Comparison of ENCODE assay signal across 11 cellular contexts in genomic region chr7:45035909-45036308, GRCh38. TPM values are rescaled to one million over a fixed set of nuclear protein-coding genes. Genes with fewer than 3 reads are reported as not detected.
DNase-seq lines count a peak whose midpoint lies in the region; ATAC-seq, FAIRE-seq and TF ChIP-seq lines count a peak whose summit lies in the region.
"Had no signal": no experiment of that assay in that cellular context is flagged by ENCODE, and none has a peak within 500 bp of the region (broad histone marks: within the 10 kb centered on the region; RNA-seq: fewer than 3 reads in every experiment).

No MANE protein-coding gene starts in this region.

- no peak for TF ChIP-seq RAD21 in K562 (CRISPR knock-in tag; conservative IDR thresholded peaks at IDR 0.05 in 1 of 2, IDR thresholded peaks at IDR 0.05 in 1 of 2)

- H3K36me3 ChIP-seq in K562 (ENCODE audit: control insufficient read depth, insufficient read depth, low read length): peaks cover 40% of the 10 kb centered on the region; the same call in 2 of the 3 replicates
- H3K36me3 ChIP-seq in neutrophil: peaks cover 80% of the 10 kb centered on the region

- H3K79me2 ChIP-seq in K562 (ENCODE audit: control insufficient read depth, insufficient read depth, low read length): peaks cover 59% of the 10 kb centered on the region

- CTCF ChIA-PET in K562 (lab: Yijun Ruan, JAX; ENCODE audit: low intra/inter-chr PET ratio): no interaction called here

- H3K9me1 ChIP-seq in K562 (ENCODE audit: control insufficient read depth, insufficient read depth, low read length): no peaks in the 10 kb centered on the region

- H3K4me3 ChIP-seq in K562 (no peak overlapping the region), neutrophil (ENCODE audit: low read depth in 1 of 2, low read length in 1 of 2) (no peak overlapping the region)

- TF ChIP-seq CTCF in K562 (IDR thresholded peaks at IDR 0.05 in 2 of 3, conservative IDR thresholded peaks at IDR 0.05 in 1 of 3; ENCODE audit: insufficient read depth in 2 of 3, low read depth in 1 of 3, low read length in 3 of 3) (no peak), neutrophil (IDR thresholded peaks at IDR 0.05) (no peak)

- peak; percentile 51 for FAIRE-seq in K562 (lab: Jason Lieb, UNC)

- H4K20me1 ChIP-seq in K562 (replicated peaks; ENCODE audit: control insufficient read depth, insufficient read depth, low read length): peaks cover 15% of the 10 kb centered on the region

- 64% methylated on average over 6 of the region's 6 CpGs for WGBS in K562 (ENCODE audit: insufficient coverage, low coverage, missing lambda C conversion rate)

- TF ChIP-seq POLR2A in K562 (conservative IDR thresholded peaks at IDR 0.05): no peak

- in situ Hi-C loops in K562 (cut with MboI): no loop called here

- no peak overlapping the region for H2AFZ ChIP-seq in K562 (ENCODE audit: low read depth, low read length)

- H3K9me3 ChIP-seq in K562 (replicated peaks; ENCODE audit: control insufficient read depth, insufficient read depth, low read depth, low read length) (no peaks in the 10 kb centered on the region), neutrophil (no peaks in the 10 kb centered on the region)

- DNase-seq in activated CD4-positive, alpha-beta T cell treated with anti-CD3 and anti-CD28 coated beads for 48 hours: peak; percentile 35
- no peak for DNase-seq in activated CD4-positive, alpha-beta T cell treated with anti-CD3 and anti-CD28 coated beads for 1 hour
- DNase-seq in NCI-H510A (lab: John Stamatoyannopoulos, UW): peak; percentile 61
- no peak for DNase-seq in K562 (ENCODE audit: extremely low read depth in 1 of 4, low spot score in 3 of 4)
- no peak for DNase-seq in putamen (ENCODE audit: low spot score)
- DNase-seq in stimulated activated naive CD4-positive, alpha-beta T cell treated with Interleukin-2 at 50 U/mL for 16 hours (lab: John Stamatoyannopoulos, UW): no peak
- DNase-seq: KG1, NCI-H524 had no signal

- peaks cover 0 to 3% of the 10 kb centered on the region in 2 experiments; a peak in 1 of 5 replicates for H3K4me1 ChIP-seq in K562 (replicated peaks in 1 of 2; ENCODE audit: control insufficient read depth in 2 of 2, insufficient read depth in 2 of 2, low read length in 2 of 2)
- peaks cover 21 to 55% of the 10 kb centered on the region in 2 experiments for H3K4me1 ChIP-seq in neutrophil (ENCODE audit: control insufficient read depth in 1 of 2, insufficient read depth in 1 of 2, low read depth in 1 of 2, low read length in 1 of 2)

- BruUV-seq in K562 (replicated peaks; lab: Mats Ljungman, UMichigan): no TSS peak

- POLR2A ChIA-PET in K562 (lab: Yijun Ruan, JAX): interaction anchor here (0.8 to 1.4 kb wide), 5 partner anchors 14 to 63 kb away, joined by 3 to 4 read pairs (median 4); no protein-coding TSS in a partner anchor

- H3K27ac ChIP-seq in K562 (ENCODE audit: extremely low read depth, low read depth, low read length) (no peak overlapping the region), neutrophil (peak overlapping the region; percentile 59)

- H3K4me2 ChIP-seq in K562 (ENCODE audit: insufficient read depth, low read length): no peak overlapping the region

- ATAC-seq in K562 (no peak), GM18858 (IDR thresholded peaks at IDR 0.05; ENCODE audit: unreplicated experiment) (no peak)
- ATAC-seq: HCT116 had no signal

- H3K9ac ChIP-seq in K562 (ENCODE audit: insufficient read depth in 1 of 2, low read depth in 2 of 2, low read length in 2 of 2): no peak overlapping the region; a peak in 1 of 4 replicates

- no peaks in the 10 kb centered on the region for H3K27me3 ChIP-seq in K562 (ENCODE audit: control insufficient read depth in 2 of 2, insufficient read depth in 2 of 2, low read length in 2 of 2)
- H3K27me3 ChIP-seq in neutrophil: no peaks in the 10 kb centered on the region

- intact Hi-C loops in K562 (cut with micrococcal nuclease): no loop called here

- no peak for TF ChIP-seq EP300 in K562 (IDR thresholded peaks at IDR 0.05; ENCODE audit: low read length)

TF ChIP-seq in K562, 482 proteins besides CTCF, POLR2A, EP300 and RAD21 (continues in another document):
- no peak for TF ChIP-seq GTF2B (IDR thresholded peaks at IDR 0.05; ENCODE audit: extremely low read depth, insufficient read length)
- TF ChIP-seq KDM2B (CRISPR knock-in tag; IDR thresholded peaks at IDR 0.05): no peak
- TF ChIP-seq ERF (CRISPR knock-in tag; IDR thresholded peaks at IDR 0.05): no peak
- TF ChIP-seq POLR2AphosphoS5 (IDR thresholded peaks at IDR 0.05; ENCODE audit: control insufficient read depth, insufficient read depth, low read depth, low read length): no peak
- TF ChIP-seq SRSF3 (IDR thresholded peaks at IDR 0.05; ENCODE audit: insufficient read depth, low read length): no peak

RNA-seq across cellular contexts. Expression of gene CCM2, which starts 35.9 kb away (rescaled TPM):
- 44.0 and 75.1 TPM in 2 replicates for total RNA-seq in K562 (2011; cell fraction: chromatin; rRNA removed; ENCODE audit: low replicate concordance)
- 40.9 and 43.2 TPM in 2 replicates for total RNA-seq in K562 (2011; cell fraction: nucleolus; rRNA removed)
- 50.7 and 64.6 TPM in 2 replicates for total RNA-seq in K562 (2011; cell fraction: nucleoplasm; rRNA removed)
- 38.6 and 46.5 TPM in 2 replicates for total RNA-seq in K562 (2014; rRNA removed)
- 9.5 and 12.4 TPM in 2 replicates for total RNA-seq in K562 (2014; rRNA removed; fragmentation: Illumina TruSeq; extraction: Trizol)
- 15.8 and 17.9 TPM in 2 replicates for total RNA-seq in K562 (2015; rRNA removed; fragmentation: Illumina TruSeq; extraction: Trizol)
- 33.9 and 35.2 TPM in 2 replicates for total RNA-seq in K562 (2021)
- 28.8 and 35.2 TPM in 2 replicates for polyA plus RNA-seq in K562 (2011; rRNA removed)
- 33.7 and 78.6 TPM in 2 replicates for polyA plus RNA-seq in K562 (2011; cell fraction: cytosol; rRNA removed)
- 40.1 and 81.8 TPM in 2 replicates for polyA plus RNA-seq in K562 (2011; cell fraction: nucleus; rRNA removed)
- polyA plus RNA-seq in K562 (2012): 28.0 and 45.2 TPM in 2 replicates
- polyA plus RNA-seq in K562 (2014; fragmentation: Illumina TruSeq; extraction: Trizol): 25.9 and 30.9 TPM in 2 replicates
- polyA plus RNA-seq in K562 (2014; fragmentation: Nextera tagmentation; extraction: Ambion mirVana): 1 to 10 TPM in 1 of 2 experiments, under 1 TPM in 1; 0.41 to 2.0 TPM
- polyA plus RNA-seq in K562 (2014; rRNA removed): 29.3 and 36.1 TPM in 2 replicates
- polyA minus RNA-seq in K562 (2011; rRNA and poly(A)+ RNA removed): 15.6 and 28.1 TPM in 2 replicates
- polyA minus RNA-seq in K562 (2011; cell fraction: cytosol; rRNA and poly(A)+ RNA removed): 27.2 and 30.5 TPM in 2 replicates
- polyA minus RNA-seq in K562 (2011; cell fraction: nucleus; rRNA and poly(A)+ RNA removed): 15.8 and 18.1 TPM in 2 replicates

RNA-seq across cellular contexts. Expression of gene NACAD, which starts 52.9 kb away (rescaled TPM):
- 0.11 and 0.79 TPM in 2 replicates for total RNA-seq in K562 (2011; cell fraction: chromatin; rRNA removed; ENCODE audit: low replicate concordance)
- under 0.01 TPM in 1 of 2 replicates, not detected in the other for total RNA-seq in K562 (2011; cell fraction: nucleolus; rRNA removed)
- 0.08 TPM in 1 of 2 replicates, not detected in the other for total RNA-seq in K562 (2011; cell fraction: nucleoplasm; rRNA removed)
- total RNA-seq in K562 (2014; rRNA removed) (under 0.01 TPM in 1 of 2 replicates, not detected in the other), K562 (2014; rRNA removed; fragmentation: Illumina TruSeq; extraction: Trizol) (not detected in 2 replicates), K562 (2015; rRNA removed; fragmentation: Illumina TruSeq; extraction: Trizol) (not detected in 2 replicates), K562 (2021) (0.02 and 0.04 TPM in 2 replicates)
- polyA plus RNA-seq in K562 (2011; rRNA removed) (0.01 and 0.03 TPM in 2 replicates), K562 (2014; fragmentation: Illumina TruSeq; extraction: Trizol) (0.01 and 0.03 TPM in 2 replicates), K562 (2014; fragmentation: Nextera tagmentation; extraction: Ambion mirVana) (not detected), K562 (2014; rRNA removed) (0.04 TPM in 1 of 2 replicates, not detected in the other)
- polyA plus RNA-seq in K562 (2011; cell fraction: cytosol; rRNA removed): 0.01 and 0.03 TPM in 2 replicates
- 0.06 and 0.16 TPM in 2 replicates for polyA plus RNA-seq in K562 (2011; cell fraction: nucleus; rRNA removed)
- 0.03 and 0.04 TPM in 2 replicates for polyA plus RNA-seq in K562 (2012)
- not detected in 2 replicates for polyA minus RNA-seq in K562 (2011; rRNA and poly(A)+ RNA removed)
- not detected in 2 replicates for polyA minus RNA-seq in K562 (2011; cell fraction: cytosol; rRNA and poly(A)+ RNA removed)
- polyA minus RNA-seq in K562 (2011; cell fraction: nucleus; rRNA and poly(A)+ RNA removed): 0.11 and 0.13 TPM in 2 replicates

RNA-seq across cellular contexts. Expression of gene MYO1G, which starts 57.1 kb away (rescaled TPM):
- 0.44 and 2.2 TPM in 2 replicates for total RNA-seq in K562 (2011; cell fraction: chromatin; rRNA removed; ENCODE audit: low replicate concordance)
- total RNA-seq in K562 (2011; cell fraction: nucleolus; rRNA removed): 1.2 and 1.3 TPM in 2 replicates
- 0.88 and 1.1 TPM in 2 replicates for total RNA-seq in K562 (2011; cell fraction: nucleoplasm; rRNA removed)
- total RNA-seq in K562 (2014; rRNA removed) (0.16 and 0.23 TPM in 2 replicates), K562 (2014; rRNA removed; fragmentation: Illumina TruSeq; extraction: Trizol) (0.06 and 0.11 TPM in 2 replicates), K562 (2015; rRNA removed; fragmentation: Illumina TruSeq; extraction: Trizol) (0.23 and 0.25 TPM in 2 replicates), K562 (2021) (0.62 and 0.72 TPM in 2 replicates)
- polyA plus RNA-seq in K562 (2011; rRNA removed) (0.08 and 0.10 TPM in 2 replicates), K562 (2014; fragmentation: Illumina TruSeq; extraction: Trizol) (0.04 and 0.26 TPM in 2 replicates), K562 (2014; fragmentation: Nextera tagmentation; extraction: Ambion mirVana) (under 1 TPM in 1 of 2 experiments, not detected in 1; 0.03 TPM), K562 (2014; rRNA removed) (0.16 and 0.26 TPM in 2 replicates)
- 0.03 and 0.33 TPM in 2 replicates for polyA plus RNA-seq in K562 (2011; cell fraction: cytosol; rRNA removed)
- polyA plus RNA-seq in K562 (2011; cell fraction: nucleus; rRNA removed): 0.39 and 1.3 TPM in 2 replicates
- polyA plus RNA-seq in K562 (2012): 0.30 and 0.71 TPM in 2 replicates
- polyA minus RNA-seq in K562 (2011; rRNA and poly(A)+ RNA removed): 0.27 and 0.28 TPM in 2 replicates
- polyA minus RNA-seq in K562 (2011; cell fraction: cytosol; rRNA and poly(A)+ RNA removed): 0.73 and 0.86 TPM in 2 replicates
- 1.3 and 1.5 TPM in 2 replicates for polyA minus RNA-seq in K562 (2011; cell fraction: nucleus; rRNA and poly(A)+ RNA removed)

Comparison
In these comparisons a context has a peak if more than half of its experiments do, and no peak if none do; other contexts are left out.
1. DNase-seq: peak in activated CD4-positive, alpha-beta T cell treated with anti-CD3 and anti-CD28 coated beads for 48 hours (single experiment) and NCI-H510A (single experiment); none in activated CD4-positive, alpha-beta T cell treated with anti-CD3 and anti-CD28 coated beads for 1 hour (single experiment), K562 (0 of 4), putamen (single experiment) and stimulated activated naive CD4-positive, alpha-beta T cell treated with Interleukin-2 at 50 U/mL for 16 hours (single experiment).